8 cellular contexts compared by ENCODE assay signal in genomic region chr20:34956041-34956458, GRCh38. TPM values are rescaled to one million over a fixed set of nuclear protein-coding genes. Genes with fewer than 3 reads are reported as not detected.
DNase-seq lines count a peak whose midpoint lies in the region; TF ChIP-seq lines count a peak whose summit lies in the region.

No MANE protein-coding gene starts in this region.

- DNase-seq in BJ (ENCODE audit: low read depth), result no peak
- no peak for DNase-seq in LNCaP clone FGC (ENCODE audit: low read depth)
- no peak for DNase-seq in dorsolateral prefrontal cortex
- no peak for DNase-seq in NOMO-1 treated with DMSO at 0.1 percent for 48 hours (lab: John Stamatoyannopoulos, UW; ENCODE audit: unreplicated experiment)
- DNase-seq in SKM-1 treated with dmso at 0.1 percent for 144 hours (lab: John Stamatoyannopoulos, UW; ENCODE audit: unreplicated experiment), result no peak
- no peak for DNase-seq in NCI-H1930 (lab: John Stamatoyannopoulos, UW)
- DNase-seq in activated CD4-positive, alpha-beta T cell treated with anti-CD3 and anti-CD28 coated beads, Interleukin-2, amount 50 U/mL, for 1 hour, result no peak

- TF ChIP-seq CTCF in BJ (IDR thresholded peaks at IDR 0.05; ENCODE audit: insufficient read depth, low read depth, low read length) (no peak), LNCaP clone FGC (IDR thresholded peaks at IDR 0.05; ENCODE audit: control insufficient read depth, extremely low read depth, insufficient read depth) (no peak), dorsolateral prefrontal cortex (IDR thresholded peaks at IDR 0.05 in 54 of 56, conservative IDR thresholded peaks at IDR 0.05 in 2 of 56; ENCODE audit: low read depth in 1 of 56, partially characterized antibody in 56 of 56) (peak in 19 of 56 donors; percentile 0 to 55 (median 38)), nephron (IDR thresholded peaks at IDR 0.05; ENCODE audit: unreplicated experiment in 3 of 3) (peak in 2 of 3 experiments; percentile 16 to 40)

- no peaks in the 10 kb centered on the region for H3K9me3 Mint-ChIP-seq in nephron

- H3K4me3 ChIP-seq in BJ (ENCODE audit: low read depth, low read length) (peak overlapping the region; percentile 82), LNCaP clone FGC (ENCODE audit: low read depth, low read length) (peak overlapping the region; percentile 80), dorsolateral prefrontal cortex (peak overlapping the region; percentile 59 to 92 (median 78))

- H3K27ac ChIP-seq in dorsolateral prefrontal cortex, result peak overlapping the region; percentile 80 to 98 (median 93)

- H3K27me3 ChIP-seq in BJ (ENCODE audit: control insufficient read depth, insufficient read depth, low read length), result no peaks in the 10 kb centered on the region
- H3K27me3 ChIP-seq in dorsolateral prefrontal cortex, result no peaks in the 10 kb centered on the region

- CTCF ChIA-PET in BJ (lab: Yijun Ruan, JAX), result interaction anchor here (0.9 to 3.5 kb wide), 9 partner anchors 10 to 87 kb away, joined by 3 to 55 read pairs (median 3); partner anchors contain the start of genes ACSS2 and GGT7

- intact Hi-C loops in dorsolateral prefrontal cortex (cut with DNase I), result loop anchor here (5.0 kb wide), 2 partner anchors 36 to 136 kb away; partner anchors contain the start of gene TRPC4AP (in 1 of the 2)

- H3K27ac Mint-ChIP-seq in nephron, result peak overlapping the region; percentile 98 to 100 (median 99)

- peaks cover 3% of the 10 kb centered on the region for H3K36me3 ChIP-seq in BJ (ENCODE audit: control insufficient read depth, insufficient read depth, low read length)

- H3K27me3 Mint-ChIP-seq in nephron (ENCODE audit: low read depth), result no peaks in the 10 kb centered on the region

- H3K36me3 Mint-ChIP-seq in nephron (ENCODE audit: low read depth), result no peaks in the 10 kb centered on the region

- H3K4me3 Mint-ChIP-seq in nephron, result peak overlapping the region; percentile 94 to 97 (median 96)

- H3K4me1 Mint-ChIP-seq in nephron, result peaks cover 42% of the 10 kb centered on the region

- POLR2A ChIA-PET in BJ (lab: Charles Lee), result interaction anchor here (0.6 to 1.1 kb wide), 2 partner anchors 49 to 51 kb away, joined by 3 read pairs; no protein-coding TSS in a partner anchor

RNA-seq across cellular contexts. Expression of gene MYH7B, which starts 0.4 kb away (rescaled TPM):
- 0.01 and 0.05 TPM in 2 replicates for polyA plus RNA-seq in BJ (2011; rRNA removed)
- 0.46 TPM in 1 of 2 replicates, not detected in the other for polyA minus RNA-seq in BJ (2011; rRNA and poly(A)+ RNA removed)
- total RNA-seq in dorsolateral prefrontal cortex, result 10 to 100 TPM in 118 of 120 experiments, 1 to 10 TPM in 2; 8.0 to 38.2 (median 21.1) TPM

RNA-seq across cellular contexts. Expression of gene GSS, which starts 0.4 kb away (rescaled TPM):
- polyA plus RNA-seq in BJ (2011; rRNA removed), result 85.9 and 110 TPM in 2 replicates
- polyA minus RNA-seq in BJ (2011; rRNA and poly(A)+ RNA removed), result 36.9 and 53.7 TPM in 2 replicates
- 10 to 100 TPM; 16.3 to 49.2 (median 35.7) TPM for total RNA-seq in dorsolateral prefrontal cortex

Comparison
In these comparisons a context has a peak if more than half of its experiments do, and no peak if none do; other contexts are left out.
1. CTCF ChIP-seq: peak in nephron (2 of 3); none in BJ (single experiment) and LNCaP clone FGC (single experiment).
2. Peak in every context shown above with its lines, with median percentiles within 50 percentile points of each other: H3K4me3 ChIP-seq.